Comparison of ENCODE assay signal across 1 cellular context in the genomic region with DNA sequence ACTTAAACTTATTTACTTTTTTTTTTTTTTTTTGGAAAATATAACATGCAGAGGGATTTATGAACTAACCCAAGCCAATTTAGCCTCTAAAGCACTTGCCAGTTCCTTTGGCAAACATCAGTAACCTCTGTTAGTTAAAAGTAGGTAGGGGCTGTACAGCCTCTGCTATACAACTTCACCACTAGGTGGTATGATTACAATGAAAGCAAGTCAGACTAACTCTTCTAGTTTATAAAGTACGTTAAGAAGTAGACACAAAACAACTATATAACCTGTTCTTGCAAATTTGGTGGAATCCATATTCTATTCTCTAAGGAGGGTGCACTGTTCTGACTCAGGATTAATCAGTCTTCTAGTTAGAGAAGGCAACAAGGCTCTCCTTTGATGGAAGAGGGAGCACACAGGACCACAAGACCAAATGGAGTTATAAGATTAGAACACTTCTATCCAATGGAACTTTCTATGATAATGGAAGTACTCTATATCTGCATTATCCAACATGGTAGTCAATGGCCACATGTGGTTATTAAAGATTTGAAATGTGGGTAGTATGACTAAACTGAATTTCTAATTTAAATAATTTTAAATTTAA.
TF ChIP-seq lines count a peak whose summit lies in the region.

No MANE protein-coding gene starts in this region.

TF ChIP-seq in HEK293, 187 proteins besides CTCF, POLR2A, EP300 and RAD21 (continued from another document):
- no peak for TF ChIP-seq ZNF560 (tag by site-specific recombination; IDR thresholded peaks at IDR 0.05; ENCODE audit: borderline replicate concordance)
